In the genomic region with DNA sequence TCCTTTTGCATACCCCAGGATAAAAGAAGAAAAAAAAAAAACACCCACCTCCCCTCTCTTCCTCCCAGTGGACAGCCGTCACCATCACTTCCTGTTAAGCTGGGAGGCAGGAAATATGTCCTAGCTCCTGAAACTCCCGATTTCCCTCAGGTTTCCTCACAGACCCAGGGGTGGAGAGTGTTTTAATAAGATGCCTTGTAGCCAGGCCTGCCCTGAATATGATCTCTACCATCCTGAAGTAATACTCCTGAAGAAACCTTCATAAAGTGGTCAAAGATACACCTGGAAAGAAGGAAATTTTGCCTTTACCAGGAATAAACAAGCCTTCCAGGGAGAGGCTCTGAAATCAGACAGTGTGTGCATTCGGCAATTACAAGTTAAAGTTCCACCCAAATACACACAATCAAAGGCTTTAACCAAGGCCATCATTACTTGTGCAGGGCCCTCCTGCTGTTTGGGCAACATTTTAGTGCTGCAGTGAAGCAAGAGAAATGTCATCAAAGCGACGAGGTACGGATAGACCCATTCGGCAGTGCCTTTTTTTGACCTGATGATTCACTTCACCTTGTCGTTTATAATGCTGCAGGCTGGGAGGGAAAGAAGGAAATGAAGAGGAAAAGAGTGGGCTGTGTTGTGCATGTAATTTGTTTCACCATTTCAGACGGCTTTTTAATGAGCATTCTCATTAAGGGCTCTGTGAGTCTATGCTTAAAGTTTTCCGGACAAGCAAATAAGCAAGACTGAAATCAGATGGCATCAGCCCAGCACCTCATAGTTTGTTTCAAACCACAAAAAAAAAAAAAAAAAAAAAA, we compare ENCODE assay signal across 1 cellular context.
A peak's percentile ranks its signal among the peaks of the same experiment; 100 is the strongest.
TF ChIP-seq lines count a peak whose summit lies in the region.

No MANE protein-coding gene starts in this region.

TF ChIP-seq in HepG2, 621 proteins besides CTCF, POLR2A, EP300 and RAD21 (continued from another document and continues in another):
- TF ChIP-seq, protein P1, sequence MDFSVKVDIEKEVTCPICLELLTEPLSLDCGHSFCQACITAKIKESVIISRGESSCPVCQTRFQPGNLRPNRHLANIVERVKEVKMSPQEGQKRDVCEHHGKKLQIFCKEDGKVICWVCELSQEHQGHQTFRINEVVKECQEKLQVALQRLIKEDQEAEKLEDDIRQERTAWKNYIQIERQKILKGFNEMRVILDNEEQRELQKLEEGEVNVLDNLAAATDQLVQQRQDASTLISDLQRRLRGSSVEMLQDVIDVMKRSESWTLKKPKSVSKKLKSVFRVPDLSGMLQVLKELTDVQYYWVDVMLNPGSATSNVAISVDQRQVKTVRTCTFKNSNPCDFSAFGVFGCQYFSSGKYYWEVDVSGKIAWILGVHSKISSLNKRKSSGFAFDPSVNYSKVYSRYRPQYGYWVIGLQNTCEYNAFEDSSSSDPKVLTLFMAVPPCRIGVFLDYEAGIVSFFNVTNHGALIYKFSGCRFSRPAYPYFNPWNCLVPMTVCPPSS (IDR thresholded peaks at IDR 0.05): no peak
- TF ChIP-seq ZBTB3 (CRISPR knock-in tag; IDR thresholded peaks at IDR 0.05; ENCODE audit: borderline replicate concordance, low read depth) (no peak), ZNF496 (CRISPR knock-in tag; IDR thresholded peaks at IDR 0.05; ENCODE audit: insufficient replicate concordance) (no peak), PCBP1 (IDR thresholded peaks at IDR 0.05; ENCODE audit: borderline replicate concordance, low read depth, low read length) (no peak), LCORL (IDR thresholded peaks at IDR 0.05) (peak; percentile 85), LCORL (CRISPR knock-in tag; IDR thresholded peaks at IDR 0.05) (peak; percentile 82), PHF8 (CRISPR knock-in tag; IDR thresholded peaks at IDR 0.05) (peak; percentile 37; the same call in 1 of the 2 replicates), NR2F6 (IDR thresholded peaks at IDR 0.05) (peak; percentile 47; the same call in 1 of the 2 replicates), NR2F6 (CRISPR knock-in tag; IDR thresholded peaks at IDR 0.05) (peak; percentile 79), HCFC1 (IDR thresholded peaks at IDR 0.05; ENCODE audit: low read depth, low read length) (no peak), CEBPB (IDR thresholded peaks at IDR 0.05; ENCODE audit: borderline replicate concordance, low read depth, low read length) (peak; percentile 92), FOXK2 (IDR thresholded peaks at IDR 0.05) (peak; percentile 17; the same call in 1 of the 2 replicates), ARNT2 (CRISPR knock-in tag; IDR thresholded peaks at IDR 0.05; ENCODE audit: low read depth) (no peak), ZNF713 (CRISPR knock-in tag; IDR thresholded peaks at IDR 0.05) (no peak), NFIC (IDR thresholded peaks at IDR 0.05; ENCODE audit: low read length) (peak; percentile 62; the same call in 1 of the 2 replicates), KDM2A (CRISPR knock-in tag; IDR thresholded peaks at IDR 0.05; ENCODE audit: borderline replicate concordance, low read depth) (no peak), XBP1 (CRISPR knock-in tag; IDR thresholded peaks at IDR 0.05) (no peak), PHB2 (IDR thresholded peaks at IDR 0.05; ENCODE audit: partially characterized antibody) (no peak), NPAS2 (CRISPR knock-in tag; IDR thresholded peaks at IDR 0.05; ENCODE audit: borderline replicate concordance) (no peak), NR2C2 (CRISPR knock-in tag; IDR thresholded peaks at IDR 0.05; ENCODE audit: borderline replicate concordance) (no peak; the same call in 1 of the 2 replicates), CHD4 (IDR thresholded peaks at IDR 0.05; ENCODE audit: borderline replicate concordance, low read length) (peak; percentile 57; the same call in 1 of the 2 replicates), MAF1 (CRISPR knock-in tag; IDR thresholded peaks at IDR 0.05; ENCODE audit: borderline replicate concordance) (no peak), NONO (IDR thresholded peaks at IDR 0.05) (no peak), NONO (CRISPR knock-in tag; conservative IDR thresholded peaks at IDR 0.05) (0 out of 2 replicates have a peak, but pooled peaks have one; percentile 68), ZBTB20 (CRISPR knock-in tag; IDR thresholded peaks at IDR 0.05; ENCODE audit: borderline replicate concordance, low read depth) (no peak), ZNF224 (CRISPR knock-in tag; IDR thresholded peaks at IDR 0.05) (no peak), MYC (CRISPR knock-in tag; IDR thresholded peaks at IDR 0.05; ENCODE audit: borderline replicate concordance) (no peak), MLLT10 (CRISPR knock-in tag; IDR thresholded peaks at IDR 0.05) (no peak), SMAD9 (CRISPR knock-in tag; IDR thresholded peaks at IDR 0.05) (no peak), WIZ (CRISPR knock-in tag; IDR thresholded peaks at IDR 0.05) (no peak), ZFY (CRISPR knock-in tag; IDR thresholded peaks at IDR 0.05) (peak; percentile 47; the same call in 1 of the 2 replicates), ELF1 (CRISPR knock-in tag; IDR thresholded peaks at IDR 0.05) (0 out of 2 replicates have a peak, but pooled peaks have one; percentile 7), ZNF510 (CRISPR knock-in tag; IDR thresholded peaks at IDR 0.05; ENCODE audit: low read depth) (no peak), NR3C1 (CRISPR knock-in tag; IDR thresholded peaks at IDR 0.05) (no peak), ZNF839 (CRISPR knock-in tag; IDR thresholded peaks at IDR 0.05; ENCODE audit: borderline replicate concordance) (no peak), ZFP41 (CRISPR knock-in tag; IDR thresholded peaks at IDR 0.05; ENCODE audit: borderline replicate concordance) (no peak)
- TF ChIP-seq, protein P2, sequence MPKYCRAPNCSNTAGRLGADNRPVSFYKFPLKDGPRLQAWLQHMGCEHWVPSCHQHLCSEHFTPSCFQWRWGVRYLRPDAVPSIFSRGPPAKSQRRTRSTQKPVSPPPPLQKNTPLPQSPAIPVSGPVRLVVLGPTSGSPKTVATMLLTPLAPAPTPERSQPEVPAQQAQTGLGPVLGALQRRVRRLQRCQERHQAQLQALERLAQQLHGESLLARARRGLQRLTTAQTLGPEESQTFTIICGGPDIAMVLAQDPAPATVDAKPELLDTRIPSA (CRISPR knock-in tag; IDR thresholded peaks at IDR 0.05; ENCODE audit: borderline replicate concordance): no peak
- TF ChIP-seq, protein P3, sequence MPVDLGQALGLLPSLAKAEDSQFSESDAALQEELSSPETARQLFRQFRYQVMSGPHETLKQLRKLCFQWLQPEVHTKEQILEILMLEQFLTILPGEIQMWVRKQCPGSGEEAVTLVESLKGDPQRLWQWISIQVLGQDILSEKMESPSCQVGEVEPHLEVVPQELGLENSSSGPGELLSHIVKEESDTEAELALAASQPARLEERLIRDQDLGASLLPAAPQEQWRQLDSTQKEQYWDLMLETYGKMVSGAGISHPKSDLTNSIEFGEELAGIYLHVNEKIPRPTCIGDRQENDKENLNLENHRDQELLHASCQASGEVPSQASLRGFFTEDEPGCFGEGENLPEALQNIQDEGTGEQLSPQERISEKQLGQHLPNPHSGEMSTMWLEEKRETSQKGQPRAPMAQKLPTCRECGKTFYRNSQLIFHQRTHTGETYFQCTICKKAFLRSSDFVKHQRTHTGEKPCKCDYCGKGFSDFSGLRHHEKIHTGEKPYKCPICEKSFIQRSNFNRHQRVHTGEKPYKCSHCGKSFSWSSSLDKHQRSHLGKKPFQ (CRISPR knock-in tag; IDR thresholded peaks at IDR 0.05; ENCODE audit: insufficient replicate concordance): no peak
- TF ChIP-seq, protein P4, sequence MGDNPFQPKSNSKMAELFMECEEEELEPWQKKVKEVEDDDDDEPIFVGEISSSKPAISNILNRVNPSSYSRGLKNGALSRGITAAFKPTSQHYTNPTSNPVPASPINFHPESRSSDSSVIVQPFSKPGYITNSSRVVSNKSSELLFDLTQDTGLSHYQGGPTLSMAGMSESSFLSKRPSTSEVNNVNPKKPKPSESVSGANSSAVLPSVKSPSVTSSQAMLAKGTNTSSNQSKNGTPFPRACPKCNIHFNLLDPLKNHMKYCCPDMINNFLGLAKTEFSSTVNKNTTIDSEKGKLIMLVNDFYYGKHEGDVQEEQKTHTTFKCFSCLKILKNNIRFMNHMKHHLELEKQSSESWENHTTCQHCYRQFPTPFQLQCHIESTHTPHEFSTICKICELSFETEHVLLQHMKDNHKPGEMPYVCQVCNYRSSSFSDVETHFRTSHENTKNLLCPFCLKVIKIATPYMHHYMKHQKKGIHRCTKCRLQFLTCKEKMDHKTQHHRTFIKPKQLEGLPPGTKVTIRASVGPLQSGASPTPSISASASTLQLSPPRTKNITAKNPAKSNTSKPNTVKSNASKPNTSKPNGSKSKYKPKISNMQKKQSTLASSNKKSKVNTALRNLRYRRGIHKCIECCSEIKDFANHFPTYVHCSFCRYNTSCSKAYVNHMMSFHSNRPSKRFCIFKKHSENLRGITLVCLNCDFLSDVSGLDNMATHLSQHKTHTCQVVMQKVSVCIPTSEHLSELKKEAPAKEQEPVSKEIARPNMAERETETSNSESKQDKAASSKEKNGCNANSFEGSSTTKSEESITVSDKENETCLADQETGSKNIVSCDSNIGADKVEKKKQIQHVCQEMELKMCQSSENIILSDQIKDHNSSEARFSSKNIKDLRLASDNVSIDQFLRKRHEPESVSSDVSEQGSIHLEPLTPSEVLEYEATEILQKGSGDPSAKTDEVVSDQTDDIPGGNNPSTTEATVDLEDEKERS (CRISPR knock-in tag; IDR thresholded peaks at IDR 0.05): no peak
- TF ChIP-seq, protein P5, sequence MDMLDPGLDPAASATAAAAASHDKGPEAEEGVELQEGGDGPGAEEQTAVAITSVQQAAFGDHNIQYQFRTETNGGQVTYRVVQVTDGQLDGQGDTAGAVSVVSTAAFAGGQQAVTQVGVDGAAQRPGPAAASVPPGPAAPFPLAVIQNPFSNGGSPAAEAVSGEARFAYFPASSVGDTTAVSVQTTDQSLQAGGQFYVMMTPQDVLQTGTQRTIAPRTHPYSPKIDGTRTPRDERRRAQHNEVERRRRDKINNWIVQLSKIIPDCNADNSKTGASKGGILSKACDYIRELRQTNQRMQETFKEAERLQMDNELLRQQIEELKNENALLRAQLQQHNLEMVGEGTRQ (IDR thresholded peaks at IDR 0.05; ENCODE audit: low read depth, low read length): no peak
- TF ChIP-seq, protein P5 (CRISPR knock-in tag; IDR thresholded peaks at IDR 0.05; ENCODE audit: borderline replicate concordance): no peak
- TF ChIP-seq, protein P6, sequence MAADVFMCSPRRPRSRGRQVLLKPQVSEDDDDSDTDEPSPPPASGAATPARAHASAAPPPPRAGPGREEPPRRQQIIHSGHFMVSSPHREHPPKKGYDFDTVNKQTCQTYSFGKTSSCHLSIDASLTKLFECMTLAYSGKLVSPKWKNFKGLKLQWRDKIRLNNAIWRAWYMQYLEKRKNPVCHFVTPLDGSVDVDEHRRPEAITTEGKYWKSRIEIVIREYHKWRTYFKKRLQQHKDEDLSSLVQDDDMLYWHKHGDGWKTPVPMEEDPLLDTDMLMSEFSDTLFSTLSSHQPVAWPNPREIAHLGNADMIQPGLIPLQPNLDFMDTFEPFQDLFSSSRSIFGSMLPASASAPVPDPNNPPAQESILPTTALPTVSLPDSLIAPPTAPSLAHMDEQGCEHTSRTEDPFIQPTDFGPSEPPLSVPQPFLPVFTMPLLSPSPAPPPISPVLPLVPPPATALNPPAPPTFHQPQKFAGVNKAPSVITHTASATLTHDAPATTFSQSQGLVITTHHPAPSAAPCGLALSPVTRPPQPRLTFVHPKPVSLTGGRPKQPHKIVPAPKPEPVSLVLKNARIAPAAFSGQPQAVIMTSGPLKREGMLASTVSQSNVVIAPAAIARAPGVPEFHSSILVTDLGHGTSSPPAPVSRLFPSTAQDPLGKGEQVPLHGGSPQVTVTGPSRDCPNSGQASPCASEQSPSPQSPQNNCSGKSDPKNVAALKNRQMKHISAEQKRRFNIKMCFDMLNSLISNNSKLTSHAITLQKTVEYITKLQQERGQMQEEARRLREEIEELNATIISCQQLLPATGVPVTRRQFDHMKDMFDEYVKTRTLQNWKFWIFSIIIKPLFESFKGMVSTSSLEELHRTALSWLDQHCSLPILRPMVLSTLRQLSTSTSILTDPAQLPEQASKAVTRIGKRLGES (CRISPR knock-in tag; IDR thresholded peaks at IDR 0.05; ENCODE audit: borderline replicate concordance): no peak
- TF ChIP-seq, protein P7, sequence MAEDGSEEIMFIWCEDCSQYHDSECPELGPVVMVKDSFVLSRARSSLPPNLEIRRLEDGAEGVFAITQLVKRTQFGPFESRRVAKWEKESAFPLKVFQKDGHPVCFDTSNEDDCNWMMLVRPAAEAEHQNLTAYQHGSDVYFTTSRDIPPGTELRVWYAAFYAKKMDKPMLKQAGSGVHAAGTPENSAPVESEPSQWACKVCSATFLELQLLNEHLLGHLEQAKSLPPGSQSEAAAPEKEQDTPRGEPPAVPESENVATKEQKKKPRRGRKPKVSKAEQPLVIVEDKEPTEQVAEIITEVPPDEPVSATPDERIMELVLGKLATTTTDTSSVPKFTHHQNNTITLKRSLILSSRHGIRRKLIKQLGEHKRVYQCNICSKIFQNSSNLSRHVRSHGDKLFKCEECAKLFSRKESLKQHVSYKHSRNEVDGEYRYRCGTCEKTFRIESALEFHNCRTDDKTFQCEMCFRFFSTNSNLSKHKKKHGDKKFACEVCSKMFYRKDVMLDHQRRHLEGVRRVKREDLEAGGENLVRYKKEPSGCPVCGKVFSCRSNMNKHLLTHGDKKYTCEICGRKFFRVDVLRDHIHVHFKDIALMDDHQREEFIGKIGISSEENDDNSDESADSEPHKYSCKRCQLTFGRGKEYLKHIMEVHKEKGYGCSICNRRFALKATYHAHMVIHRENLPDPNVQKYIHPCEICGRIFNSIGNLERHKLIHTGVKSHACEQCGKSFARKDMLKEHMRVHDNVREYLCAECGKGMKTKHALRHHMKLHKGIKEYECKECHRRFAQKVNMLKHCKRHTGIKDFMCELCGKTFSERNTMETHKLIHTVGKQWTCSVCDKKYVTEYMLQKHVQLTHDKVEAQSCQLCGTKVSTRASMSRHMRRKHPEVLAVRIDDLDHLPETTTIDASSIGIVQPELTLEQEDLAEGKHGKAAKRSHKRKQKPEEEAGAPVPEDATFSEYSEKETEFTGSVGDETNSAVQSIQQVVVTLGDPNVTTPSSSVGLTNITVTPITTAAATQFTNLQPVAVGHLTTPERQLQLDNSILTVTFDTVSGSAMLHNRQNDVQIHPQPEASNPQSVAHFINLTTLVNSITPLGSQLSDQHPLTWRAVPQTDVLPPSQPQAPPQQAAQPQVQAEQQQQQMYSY (CRISPR knock-in tag; IDR thresholded peaks at IDR 0.05): no peak
- TF ChIP-seq, protein P8, sequence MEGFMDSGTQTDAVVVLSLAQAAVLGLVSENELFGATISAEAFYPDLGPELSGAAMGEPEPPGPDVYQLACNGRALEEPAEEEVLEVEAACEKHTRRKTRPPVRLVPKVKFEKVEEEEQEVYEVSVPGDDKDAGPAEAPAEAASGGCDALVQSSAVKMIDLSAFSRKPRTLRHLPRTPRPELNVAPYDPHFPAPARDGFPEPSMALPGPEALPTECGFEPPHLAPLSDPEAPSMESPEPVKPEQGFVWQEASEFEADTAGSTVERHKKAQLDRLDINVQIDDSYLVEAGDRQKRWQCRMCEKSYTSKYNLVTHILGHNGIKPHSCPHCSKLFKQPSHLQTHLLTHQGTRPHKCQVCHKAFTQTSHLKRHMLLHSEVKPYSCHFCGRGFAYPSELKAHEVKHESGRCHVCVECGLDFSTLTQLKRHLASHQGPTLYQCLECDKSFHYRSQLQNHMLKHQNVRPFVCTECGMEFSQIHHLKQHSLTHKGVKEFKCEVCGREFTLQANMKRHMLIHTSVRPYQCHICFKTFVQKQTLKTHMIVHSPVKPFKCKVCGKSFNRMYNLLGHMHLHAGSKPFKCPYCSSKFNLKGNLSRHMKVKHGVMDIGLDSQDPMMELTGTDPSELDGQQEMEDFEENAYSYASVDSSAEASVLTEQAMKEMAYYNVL (CRISPR knock-in tag; IDR thresholded peaks at IDR 0.05; ENCODE audit: borderline replicate concordance): peak; percentile 80; the same call in 1 of the 2 replicates
